ENCODE assay signal across 17 cellular contexts in genomic region chr17:83185023-83186002, GRCh38.
DNase-seq lines count a peak whose midpoint lies in the region; ATAC-seq and TF ChIP-seq lines count a peak whose summit lies in the region.
"Had no signal": no experiment of that assay in that cellular context is flagged by ENCODE, and none has a peak within 500 bp of the region (broad histone marks: within the 10 kb centered on the region; RNA-seq: fewer than 3 reads in every experiment).

No MANE protein-coding gene starts in this region.

- POLR2A ChIA-PET in WTC11 (lab: Charles Lee): no interaction called here

- no peak overlapping the region for H2AFZ ChIP-seq in parathyroid adenoma

- no peak for ATAC-seq in WTC11

- H3K4me3 Mint-ChIP-seq in CD14-positive monocyte: no peak overlapping the region
- H3K4me3 Mint-ChIP-seq in WTC11: no peak overlapping the region

- intact Hi-C loops in CD14-positive monocyte (cut with micrococcal nuclease): no loop called here

- no peak overlapping the region for H3K4me2 ChIP-seq in parathyroid adenoma (ENCODE audit: low read length)

- peaks cover 9 to 16% (median 12%) of the 10 kb centered on the region in 7 donors for H3K9me3 Mint-ChIP-seq in CD14-positive monocyte
- peaks cover 25% of the 10 kb centered on the region for H3K9me3 Mint-ChIP-seq in WTC11

- H3K9me3 ChIP-seq in right atrium auricular region (peaks cover 0 to 9% of the 10 kb centered on the region in 2 donors), parathyroid adenoma (ENCODE audit: control insufficient read depth, low read length) (no peaks in the 10 kb centered on the region)
- H3K9me3 ChIP-seq: BE2C had no signal

- CTCF ChIA-PET in WTC11 (lab: Charles Lee): no interaction called here

- no peak overlapping the region for H3K27ac ChIP-seq in right atrium auricular region
- peak overlapping the region; percentile 98 for H3K27ac ChIP-seq in parathyroid adenoma

- H3K27me3 ChIP-seq in right atrium auricular region (no peaks in the 10 kb centered on the region), parathyroid adenoma (ENCODE audit: control insufficient read depth, insufficient read depth, low read length) (no peaks in the 10 kb centered on the region)
- H3K27me3 ChIP-seq: BE2C, MG63 had no signal

- H3K27me3 Mint-ChIP-seq in CD14-positive monocyte (ENCODE audit: low read depth in 3 of 3) (peaks cover 2 to 7% (median 4%) of the 10 kb centered on the region in 3 donors), WTC11 (ENCODE audit: low read depth) (peaks cover 5% of the 10 kb centered on the region; the same call in 1 of the 2 replicates)

- DNase-seq in CD14-positive monocyte (ENCODE audit: low spot score) (peak; percentile 22), G401 (ENCODE audit: low spot score) (peak; percentile 62), right atrium auricular region (ENCODE audit: low spot score) (peak; percentile 46), WTC11 (ENCODE audit: low spot score) (no peak), foreskin fibroblast (no peak), SIG-M5 (lab: John Stamatoyannopoulos, UW) (no peak)
- DNase-seq: activated CD4-positive, alpha-beta T cell treated with anti-CD3 and anti-CD28 coated beads, Interleukin-2, amount 50 U/mL, for 1 hour; amygdala; BE2C; EL; hippocampal formation; IMR-90; NCI-H1694 treated with DMSO at 0.1 percent for 48 hours; occipital lobe; stimulated activated CD4-positive, alpha-beta T cell treated with anti-CD3 and anti-CD28 coated beads, Interleukin-2, amount 100 ng/mL, for 24 hours had no signal

- H3K36me3 Mint-ChIP-seq in CD14-positive monocyte (peaks cover 3 to 4% of the 10 kb centered on the region in 2 donors), WTC11 (no peaks in the 10 kb centered on the region)

- H3K4me1 Mint-ChIP-seq in CD14-positive monocyte (peaks cover 31% of the 10 kb centered on the region), WTC11 (no peaks in the 10 kb centered on the region)

- H3K4me1 ChIP-seq in right atrium auricular region (peaks cover 0 to 28% of the 10 kb centered on the region in 2 donors), parathyroid adenoma (peaks cover 55% of the 10 kb centered on the region)
- H3K4me1 ChIP-seq: BE2C had no signal

- in situ Hi-C loops in G401 (cut with HindIII; ENCODE audit: low sequenced_read_pairs): no loop called here

- no peak overlapping the region for H3K9ac ChIP-seq in parathyroid adenoma

- TF ChIP-seq CTCF in CD14-positive monocyte (IDR thresholded peaks at IDR 0.05): no peak
- TF ChIP-seq CTCF in right atrium auricular region (IDR thresholded peaks at IDR 0.05): no peak
- TF ChIP-seq CTCF in parathyroid adenoma (IDR thresholded peaks at IDR 0.05): no peak
- TF ChIP-seq CTCF in WTC11 (IDR thresholded peaks at IDR 0.05): no peak
- TF ChIP-seq CTCF in foreskin fibroblast (IDR thresholded peaks at IDR 0.05; ENCODE audit: low read depth, low read length): no peak

- H3K4me3 ChIP-seq in right atrium auricular region (no peak overlapping the region), parathyroid adenoma (ENCODE audit: low read depth, low read length) (no peak overlapping the region), foreskin fibroblast (ENCODE audit: low read depth in 1 of 2, low read length in 2 of 2) (no peak overlapping the region)
- H3K4me3 ChIP-seq: MG63 had no signal

- H3K27ac Mint-ChIP-seq in CD14-positive monocyte (no peak overlapping the region), WTC11 (no peak overlapping the region)

- H3K36me3 ChIP-seq in right atrium auricular region (no peaks in the 10 kb centered on the region), parathyroid adenoma (ENCODE audit: control insufficient read depth, insufficient read depth, low read length) (no peaks in the 10 kb centered on the region)
- H3K36me3 ChIP-seq: BE2C, MG63 had no signal

- no peaks in the 10 kb centered on the region for H3K79me2 ChIP-seq in parathyroid adenoma

TF ChIP-seq in WTC11, 78 proteins besides CTCF, POLR2A, EP300 and RAD21:
- TF ChIP-seq MAX (CRISPR knock-in tag; IDR thresholded peaks at IDR 0.05): no peak
- no peak for TF ChIP-seq PREB (CRISPR knock-in tag; IDR thresholded peaks at IDR 0.05; ENCODE audit: borderline replicate concordance)
- TF ChIP-seq GABPB1 (CRISPR knock-in tag; IDR thresholded peaks at IDR 0.05): no peak

Comparison
In these comparisons a context has a peak if more than half of its experiments do, and no peak if none do; other contexts are left out.
1. DNase-seq: peak in CD14-positive monocyte (single experiment), G401 (single experiment) and right atrium auricular region (single experiment); none in WTC11 (single experiment), foreskin fibroblast (0 of 2) and SIG-M5 (single experiment).